ENCODE assay signal across 1 cellular context in the genomic region with DNA sequence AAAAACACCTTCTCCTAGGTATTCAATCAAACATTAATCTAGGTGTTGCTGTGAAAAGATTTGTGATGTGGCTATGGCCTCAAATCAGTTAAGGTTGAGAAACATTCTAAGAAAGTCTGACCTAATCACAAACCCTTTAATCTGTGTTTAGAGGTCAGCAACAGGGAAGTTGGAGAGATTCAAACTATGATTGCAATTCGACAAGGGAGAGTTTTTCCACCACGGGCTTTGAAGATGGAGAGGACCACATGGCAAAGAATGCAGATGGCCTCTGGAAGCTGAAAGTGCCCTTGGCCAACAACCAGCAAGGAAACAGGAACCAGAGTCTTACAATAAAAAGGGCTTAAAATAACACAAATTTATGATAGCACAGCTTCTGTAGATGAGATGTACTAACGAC.
TF ChIP-seq lines count a peak whose summit lies in the region.

No MANE protein-coding gene starts in this region.

TF ChIP-seq in HCT116, 20 proteins besides CTCF, POLR2A, EP300 and RAD21 (continued from another document):
- TF ChIP-seq, protein P1, sequence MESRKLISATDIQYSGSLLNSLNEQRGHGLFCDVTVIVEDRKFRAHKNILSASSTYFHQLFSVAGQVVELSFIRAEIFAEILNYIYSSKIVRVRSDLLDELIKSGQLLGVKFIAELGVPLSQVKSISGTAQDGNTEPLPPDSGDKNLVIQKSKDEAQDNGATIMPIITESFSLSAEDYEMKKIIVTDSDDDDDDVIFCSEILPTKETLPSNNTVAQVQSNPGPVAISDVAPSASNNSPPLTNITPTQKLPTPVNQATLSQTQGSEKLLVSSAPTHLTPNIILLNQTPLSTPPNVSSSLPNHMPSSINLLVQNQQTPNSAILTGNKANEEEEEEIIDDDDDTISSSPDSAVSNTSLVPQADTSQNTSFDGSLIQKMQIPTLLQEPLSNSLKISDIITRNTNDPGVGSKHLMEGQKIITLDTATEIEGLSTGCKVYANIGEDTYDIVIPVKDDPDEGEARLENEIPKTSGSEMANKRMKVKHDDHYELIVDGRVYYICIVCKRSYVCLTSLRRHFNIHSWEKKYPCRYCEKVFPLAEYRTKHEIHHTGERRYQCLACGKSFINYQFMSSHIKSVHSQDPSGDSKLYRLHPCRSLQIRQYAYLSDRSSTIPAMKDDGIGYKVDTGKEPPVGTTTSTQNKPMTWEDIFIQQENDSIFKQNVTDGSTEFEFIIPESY (IDR thresholded peaks at IDR 0.05; ENCODE audit: extremely low read depth, insufficient replicate concordance, low read length), result no peak
